ENCODE assay signal across 1 cellular context in the genomic region with DNA sequence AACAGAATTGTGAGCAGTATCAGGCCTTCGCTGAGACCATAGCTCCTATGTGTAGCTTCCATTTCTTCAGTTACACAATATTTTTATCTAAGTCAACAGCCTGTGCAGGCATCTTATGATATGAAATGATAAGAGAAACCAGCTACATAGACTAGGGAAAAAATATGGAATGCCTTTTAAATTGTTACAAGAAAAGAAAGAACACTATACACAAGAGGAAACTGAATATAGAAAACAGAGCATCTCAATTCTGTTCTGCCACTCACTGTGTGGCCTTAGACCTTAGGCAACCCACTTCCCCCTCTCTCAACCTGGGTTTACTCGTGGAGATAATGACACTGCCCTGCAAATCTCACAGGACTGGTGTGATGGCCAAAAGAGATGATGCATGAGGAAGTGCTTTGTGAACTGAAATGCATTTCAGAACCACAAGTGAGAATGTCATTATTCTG.
TF ChIP-seq lines count a peak whose summit lies in the region.

No MANE protein-coding gene starts in this region.

TF ChIP-seq in K562, 482 proteins besides CTCF, POLR2A, EP300 and RAD21 (continued from another document and continues in another):
- TF ChIP-seq CC2D1A (IDR thresholded peaks at IDR 0.05) (peak; percentile 79), ZFP36 (IDR thresholded peaks at IDR 0.05; ENCODE audit: low read depth, low read length, partially characterized antibody) (no peak), ZC3H11A (IDR thresholded peaks at IDR 0.05; ENCODE audit: low read depth, low read length) (no peak), SOX6 (IDR thresholded peaks at IDR 0.05) (peak; percentile 84), SPI1 (IDR thresholded peaks at IDR 0.05; ENCODE audit: borderline replicate concordance, low read depth, low read length) (peak; percentile 96), TAL1 (IDR thresholded peaks at IDR 0.05) (peak; percentile 92), GTF2F1 (IDR thresholded peaks at IDR 0.05; ENCODE audit: low read depth, low read length) (no peak), SRSF1 (IDR thresholded peaks at IDR 0.05; ENCODE audit: low read depth, low read length) (no peak), ZBTB1 (CRISPR knock-in tag; IDR thresholded peaks at IDR 0.05; ENCODE audit: borderline replicate concordance, low read depth) (no peak), TEAD1 (CRISPR knock-in tag; IDR thresholded peaks at IDR 0.05) (no peak), MBD2 (IDR thresholded peaks at IDR 0.05; ENCODE audit: borderline replicate concordance, low read depth) (no peak), SNIP1 (IDR thresholded peaks at IDR 0.05; ENCODE audit: low read depth) (no peak), HDAC3 (IDR thresholded peaks at IDR 0.05; ENCODE audit: borderline replicate concordance, partially characterized antibody) (no peak), KAT8 (IDR thresholded peaks at IDR 0.05; ENCODE audit: low read depth) (no peak), KLF16 (IDR thresholded peaks at IDR 0.05) (peak; percentile 45; the same call in 1 of the 2 replicates), POU5F1 (IDR thresholded peaks at IDR 0.05; ENCODE audit: borderline replicate concordance, low read depth, low read length, partially characterized antibody) (no peak), PYGO2 (tag; IDR thresholded peaks at IDR 0.05) (no peak), TAF1 (IDR thresholded peaks at IDR 0.05; ENCODE audit: control insufficient read depth, extremely low read depth, insufficient read depth, low read length, severe bottlenecking) (no peak), MEF2A (IDR thresholded peaks at IDR 0.05; ENCODE audit: control insufficient read depth, low read depth, low read length) (no peak), KLF6 (CRISPR knock-in tag; IDR thresholded peaks at IDR 0.05; ENCODE audit: borderline replicate concordance) (no peak), CREBBP (IDR thresholded peaks at IDR 0.05; ENCODE audit: low read depth, low read length) (no peak), SAFB2 (IDR thresholded peaks at IDR 0.05; ENCODE audit: borderline replicate concordance, low read depth, low read length, severe bottlenecking) (no peak), BRD4 (IDR thresholded peaks at IDR 0.05) (no peak), ZNF253 (CRISPR knock-in tag; conservative IDR thresholded peaks at IDR 0.05) (no peak), CEBPB (tag; IDR thresholded peaks at IDR 0.05) (peak; percentile 96), RFX5 (IDR thresholded peaks at IDR 0.05; ENCODE audit: low read depth, low read length) (no peak), ZNF780A (CRISPR knock-in tag; IDR thresholded peaks at IDR 0.05) (no peak), ATF1 (CRISPR knock-in tag; IDR thresholded peaks at IDR 0.05) (no peak), ATF1 (tag; IDR thresholded peaks at IDR 0.05) (no peak; the same call in none of the 2 replicates), SUPT5H (IDR thresholded peaks at IDR 0.05) (no peak), HMGN3 (IDR thresholded peaks at IDR 0.05; ENCODE audit: borderline replicate concordance, extremely low read depth, insufficient read length, low read depth, low read length) (no peak)
- TF ChIP-seq, protein P1, sequence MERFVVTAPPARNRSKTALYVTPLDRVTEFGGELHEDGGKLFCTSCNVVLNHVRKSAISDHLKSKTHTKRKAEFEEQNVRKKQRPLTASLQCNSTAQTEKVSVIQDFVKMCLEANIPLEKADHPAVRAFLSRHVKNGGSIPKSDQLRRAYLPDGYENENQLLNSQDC (CRISPR knock-in tag; IDR thresholded peaks at IDR 0.05) = no peak
- TF ChIP-seq, protein P2, sequence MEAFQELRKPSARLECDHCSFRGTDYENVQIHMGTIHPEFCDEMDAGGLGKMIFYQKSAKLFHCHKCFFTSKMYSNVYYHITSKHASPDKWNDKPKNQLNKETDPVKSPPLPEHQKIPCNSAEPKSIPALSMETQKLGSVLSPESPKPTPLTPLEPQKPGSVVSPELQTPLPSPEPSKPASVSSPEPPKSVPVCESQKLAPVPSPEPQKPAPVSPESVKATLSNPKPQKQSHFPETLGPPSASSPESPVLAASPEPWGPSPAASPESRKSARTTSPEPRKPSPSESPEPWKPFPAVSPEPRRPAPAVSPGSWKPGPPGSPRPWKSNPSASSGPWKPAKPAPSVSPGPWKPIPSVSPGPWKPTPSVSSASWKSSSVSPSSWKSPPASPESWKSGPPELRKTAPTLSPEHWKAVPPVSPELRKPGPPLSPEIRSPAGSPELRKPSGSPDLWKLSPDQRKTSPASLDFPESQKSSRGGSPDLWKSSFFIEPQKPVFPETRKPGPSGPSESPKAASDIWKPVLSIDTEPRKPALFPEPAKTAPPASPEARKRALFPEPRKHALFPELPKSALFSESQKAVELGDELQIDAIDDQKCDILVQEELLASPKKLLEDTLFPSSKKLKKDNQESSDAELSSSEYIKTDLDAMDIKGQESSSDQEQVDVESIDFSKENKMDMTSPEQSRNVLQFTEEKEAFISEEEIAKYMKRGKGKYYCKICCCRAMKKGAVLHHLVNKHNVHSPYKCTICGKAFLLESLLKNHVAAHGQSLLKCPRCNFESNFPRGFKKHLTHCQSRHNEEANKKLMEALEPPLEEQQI (IDR thresholded peaks at IDR 0.05) = peak; percentile 80; the same call in 1 of the 2 replicates
- TF ChIP-seq, protein P3, sequence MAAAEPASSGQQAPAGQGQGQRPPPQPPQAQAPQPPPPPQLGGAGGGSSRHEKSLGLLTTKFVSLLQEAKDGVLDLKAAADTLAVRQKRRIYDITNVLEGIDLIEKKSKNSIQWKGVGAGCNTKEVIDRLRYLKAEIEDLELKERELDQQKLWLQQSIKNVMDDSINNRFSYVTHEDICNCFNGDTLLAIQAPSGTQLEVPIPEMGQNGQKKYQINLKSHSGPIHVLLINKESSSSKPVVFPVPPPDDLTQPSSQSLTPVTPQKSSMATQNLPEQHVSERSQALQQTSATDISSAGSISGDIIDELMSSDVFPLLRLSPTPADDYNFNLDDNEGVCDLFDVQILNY (CRISPR knock-in tag; IDR thresholded peaks at IDR 0.05) = no peak
- TF ChIP-seq, protein P4, sequence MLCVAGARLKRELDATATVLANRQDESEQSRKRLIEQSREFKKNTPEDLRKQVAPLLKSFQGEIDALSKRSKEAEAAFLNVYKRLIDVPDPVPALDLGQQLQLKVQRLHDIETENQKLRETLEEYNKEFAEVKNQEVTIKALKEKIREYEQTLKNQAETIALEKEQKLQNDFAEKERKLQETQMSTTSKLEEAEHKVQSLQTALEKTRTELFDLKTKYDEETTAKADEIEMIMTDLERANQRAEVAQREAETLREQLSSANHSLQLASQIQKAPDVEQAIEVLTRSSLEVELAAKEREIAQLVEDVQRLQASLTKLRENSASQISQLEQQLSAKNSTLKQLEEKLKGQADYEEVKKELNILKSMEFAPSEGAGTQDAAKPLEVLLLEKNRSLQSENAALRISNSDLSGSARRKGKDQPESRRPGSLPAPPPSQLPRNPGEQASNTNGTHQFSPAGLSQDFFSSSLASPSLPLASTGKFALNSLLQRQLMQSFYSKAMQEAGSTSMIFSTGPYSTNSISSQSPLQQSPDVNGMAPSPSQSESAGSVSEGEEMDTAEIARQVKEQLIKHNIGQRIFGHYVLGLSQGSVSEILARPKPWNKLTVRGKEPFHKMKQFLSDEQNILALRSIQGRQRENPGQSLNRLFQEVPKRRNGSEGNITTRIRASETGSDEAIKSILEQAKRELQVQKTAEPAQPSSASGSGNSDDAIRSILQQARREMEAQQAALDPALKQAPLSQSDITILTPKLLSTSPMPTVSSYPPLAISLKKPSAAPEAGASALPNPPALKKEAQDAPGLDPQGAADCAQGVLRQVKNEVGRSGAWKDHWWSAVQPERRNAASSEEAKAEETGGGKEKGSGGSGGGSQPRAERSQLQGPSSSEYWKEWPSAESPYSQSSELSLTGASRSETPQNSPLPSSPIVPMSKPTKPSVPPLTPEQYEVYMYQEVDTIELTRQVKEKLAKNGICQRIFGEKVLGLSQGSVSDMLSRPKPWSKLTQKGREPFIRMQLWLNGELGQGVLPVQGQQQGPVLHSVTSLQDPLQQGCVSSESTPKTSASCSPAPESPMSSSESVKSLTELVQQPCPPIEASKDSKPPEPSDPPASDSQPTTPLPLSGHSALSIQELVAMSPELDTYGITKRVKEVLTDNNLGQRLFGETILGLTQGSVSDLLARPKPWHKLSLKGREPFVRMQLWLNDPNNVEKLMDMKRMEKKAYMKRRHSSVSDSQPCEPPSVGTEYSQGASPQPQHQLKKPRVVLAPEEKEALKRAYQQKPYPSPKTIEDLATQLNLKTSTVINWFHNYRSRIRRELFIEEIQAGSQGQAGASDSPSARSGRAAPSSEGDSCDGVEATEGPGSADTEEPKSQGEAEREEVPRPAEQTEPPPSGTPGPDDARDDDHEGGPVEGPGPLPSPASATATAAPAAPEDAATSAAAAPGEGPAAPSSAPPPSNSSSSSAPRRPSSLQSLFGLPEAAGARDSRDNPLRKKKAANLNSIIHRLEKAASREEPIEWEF (CRISPR knock-in tag; IDR thresholded peaks at IDR 0.05) = no peak
- TF ChIP-seq, protein P5, sequence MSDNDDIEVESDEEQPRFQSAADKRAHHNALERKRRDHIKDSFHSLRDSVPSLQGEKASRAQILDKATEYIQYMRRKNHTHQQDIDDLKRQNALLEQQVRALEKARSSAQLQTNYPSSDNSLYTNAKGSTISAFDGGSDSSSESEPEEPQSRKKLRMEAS (CRISPR knock-in tag; IDR thresholded peaks at IDR 0.05) = no peak
- TF ChIP-seq, protein P6, sequence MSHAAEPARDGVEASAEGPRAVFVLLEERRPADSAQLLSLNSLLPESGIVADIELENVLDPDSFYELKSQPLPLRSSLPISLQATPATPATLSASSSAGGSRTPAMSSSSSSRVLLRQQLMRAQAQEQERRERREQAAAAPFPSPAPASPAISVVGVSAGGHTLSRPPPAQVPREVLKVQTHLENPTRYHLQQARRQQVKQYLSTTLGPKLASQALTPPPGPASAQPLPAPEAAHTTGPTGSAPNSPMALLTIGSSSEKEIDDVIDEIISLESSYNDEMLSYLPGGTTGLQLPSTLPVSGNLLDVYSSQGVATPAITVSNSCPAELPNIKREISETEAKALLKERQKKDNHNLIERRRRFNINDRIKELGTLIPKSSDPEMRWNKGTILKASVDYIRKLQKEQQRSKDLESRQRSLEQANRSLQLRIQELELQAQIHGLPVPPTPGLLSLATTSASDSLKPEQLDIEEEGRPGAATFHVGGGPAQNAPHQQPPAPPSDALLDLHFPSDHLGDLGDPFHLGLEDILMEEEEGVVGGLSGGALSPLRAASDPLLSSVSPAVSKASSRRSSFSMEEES (CRISPR knock-in tag; IDR thresholded peaks at IDR 0.05) = no peak
- TF ChIP-seq, protein P7, sequence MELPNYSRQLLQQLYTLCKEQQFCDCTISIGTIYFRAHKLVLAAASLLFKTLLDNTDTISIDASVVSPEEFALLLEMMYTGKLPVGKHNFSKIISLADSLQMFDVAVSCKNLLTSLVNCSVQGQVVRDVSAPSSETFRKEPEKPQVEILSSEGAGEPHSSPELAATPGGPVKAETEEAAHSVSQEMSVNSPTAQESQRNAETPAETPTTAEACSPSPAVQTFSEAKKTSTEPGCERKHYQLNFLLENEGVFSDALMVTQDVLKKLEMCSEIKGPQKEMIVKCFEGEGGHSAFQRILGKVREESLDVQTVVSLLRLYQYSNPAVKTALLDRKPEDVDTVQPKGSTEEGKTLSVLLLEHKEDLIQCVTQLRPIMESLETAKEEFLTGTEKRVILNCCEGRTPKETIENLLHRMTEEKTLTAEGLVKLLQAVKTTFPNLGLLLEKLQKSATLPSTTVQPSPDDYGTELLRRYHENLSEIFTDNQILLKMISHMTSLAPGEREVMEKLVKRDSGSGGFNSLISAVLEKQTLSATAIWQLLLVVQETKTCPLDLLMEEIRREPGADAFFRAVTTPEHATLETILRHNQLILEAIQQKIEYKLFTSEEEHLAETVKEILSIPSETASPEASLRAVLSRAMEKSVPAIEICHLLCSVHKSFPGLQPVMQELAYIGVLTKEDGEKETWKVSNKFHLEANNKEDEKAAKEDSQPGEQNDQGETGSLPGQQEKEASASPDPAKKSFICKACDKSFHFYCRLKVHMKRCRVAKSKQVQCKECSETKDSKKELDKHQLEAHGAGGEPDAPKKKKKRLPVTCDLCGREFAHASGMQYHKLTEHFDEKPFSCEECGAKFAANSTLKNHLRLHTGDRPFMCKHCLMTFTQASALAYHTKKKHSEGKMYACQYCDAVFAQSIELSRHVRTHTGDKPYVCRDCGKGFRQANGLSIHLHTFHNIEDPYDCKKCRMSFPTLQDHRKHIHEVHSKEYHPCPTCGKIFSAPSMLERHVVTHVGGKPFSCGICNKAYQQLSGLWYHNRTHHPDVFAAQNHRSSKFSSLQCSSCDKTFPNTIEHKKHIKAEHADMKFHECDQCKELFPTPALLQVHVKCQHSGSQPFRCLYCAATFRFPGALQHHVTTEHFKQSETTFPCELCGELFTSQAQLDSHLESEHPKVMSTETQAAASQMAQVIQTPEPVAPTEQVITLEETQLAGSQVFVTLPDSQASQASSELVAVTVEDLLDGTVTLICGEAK (IDR thresholded peaks at IDR 0.05) = no peak
- TF ChIP-seq, protein P7 (CRISPR knock-in tag; IDR thresholded peaks at IDR 0.05) = no peak
